In the genomic region with DNA sequence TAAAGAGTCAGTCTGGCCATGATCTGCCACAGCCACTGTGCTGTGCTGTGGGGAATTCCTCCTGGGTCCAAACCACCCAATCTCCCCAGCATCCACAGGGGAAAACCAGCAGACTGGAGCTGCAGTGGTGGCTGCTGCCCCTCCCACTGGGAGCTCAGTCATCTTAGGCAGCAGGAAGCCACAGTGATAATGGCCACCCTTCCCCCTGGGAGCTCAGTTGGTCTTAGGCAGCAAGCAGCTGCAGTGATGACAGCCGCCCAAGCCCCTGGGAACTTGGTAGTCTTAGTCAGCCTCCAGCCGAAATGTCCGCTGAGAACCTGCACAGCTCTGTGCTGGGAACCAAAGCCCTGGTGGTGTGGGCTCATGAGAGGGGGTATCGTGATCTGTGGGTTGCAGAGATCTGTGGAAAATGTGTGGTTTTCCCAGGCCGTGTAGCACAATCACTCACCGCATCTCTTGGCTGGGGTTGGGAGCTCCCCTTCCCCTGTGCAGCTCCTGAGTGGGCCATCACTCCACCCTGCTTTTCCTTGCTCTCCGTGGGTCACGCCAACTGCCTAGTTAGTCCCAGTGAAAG, we compare ENCODE assay signal across 12 cellular contexts. TPM values are rescaled to one million over a fixed set of nuclear protein-coding genes. Genes with fewer than 3 reads are reported as not detected.
A peak's percentile ranks its signal among the peaks of the same experiment; 100 is the strongest.
DNase-seq lines count a peak whose midpoint lies in the region; ATAC-seq and TF ChIP-seq lines count a peak whose summit lies in the region.
"Had no signal": no experiment of that assay in that cellular context is flagged by ENCODE, and none has a peak within 500 bp of the region (broad histone marks: within the 10 kb centered on the region; RNA-seq: fewer than 3 reads in every experiment).

No MANE protein-coding gene starts in this region.

- peak overlapping the region; percentile 44 for H3K27ac ChIP-seq in SJCRH30
- H3K27ac ChIP-seq: testis had no signal

- H3K4me1 ChIP-seq in SJCRH30: peaks cover 11% of the 10 kb centered on the region
- H3K4me1 ChIP-seq: testis had no signal

- no peaks in the 10 kb centered on the region for H3K4me1 Mint-ChIP-seq in stimulated activated memory B cell treated with anti-CD40 and anti-IgM and Interleukin-4, amounts not matched to agents 10 μg/mL and 1 μg/mL and 100 μg/mL, for 72 hours
- H3K4me1 Mint-ChIP-seq in activated T-cell treated with anti-CD3 and anti-CD28 coated beads, Interleukin-2, amount 50 U/mL, for 24 hours (ENCODE audit: low read depth): peaks cover 19% of the 10 kb centered on the region
- H3K4me1 Mint-ChIP-seq in natural killer cell: no peaks in the 10 kb centered on the region

- intact Hi-C loops in natural killer cell (cut with micrococcal nuclease): no loop called here

- H3K9me3 Mint-ChIP-seq in stimulated activated memory B cell treated with anti-CD40 and anti-IgM and Interleukin-4, amounts not matched to agents 10 μg/mL and 1 μg/mL and 100 μg/mL, for 72 hours: peaks cover 15% of the 10 kb centered on the region
- peaks cover 15% of the 10 kb centered on the region for H3K9me3 Mint-ChIP-seq in activated T-cell treated with anti-CD3 and anti-CD28 coated beads, Interleukin-2, amount 50 U/mL, for 24 hours
- peaks cover 3 to 11% of the 10 kb centered on the region in 2 donors for H3K9me3 Mint-ChIP-seq in natural killer cell

- no peaks in the 10 kb centered on the region for H3K27me3 ChIP-seq in SJCRH30
- H3K27me3 ChIP-seq: testis had no signal

- H3K27me3 Mint-ChIP-seq in stimulated activated memory B cell treated with anti-CD40 and anti-IgM and Interleukin-4, amounts not matched to agents 10 μg/mL and 1 μg/mL and 100 μg/mL, for 72 hours: peaks cover 55% of the 10 kb centered on the region
- H3K27me3 Mint-ChIP-seq in activated T-cell treated with anti-CD3 and anti-CD28 coated beads, Interleukin-2, amount 50 U/mL, for 24 hours: peaks cover 48% of the 10 kb centered on the region
- peaks cover 18 to 33% of the 10 kb centered on the region in 2 donors for H3K27me3 Mint-ChIP-seq in natural killer cell (ENCODE audit: low read depth in 2 of 2)

- no peak for TF ChIP-seq CTCF in natural killer cell (IDR thresholded peaks at IDR 0.05)

- no peaks in the 10 kb centered on the region for H3K9me3 ChIP-seq in SJCRH30 (replicated peaks)
- H3K9me3 ChIP-seq: testis had no signal

- H3K36me3 Mint-ChIP-seq in stimulated activated memory B cell treated with anti-CD40 and anti-IgM and Interleukin-4, amounts not matched to agents 10 μg/mL and 1 μg/mL and 100 μg/mL, for 72 hours: peaks cover 6% of the 10 kb centered on the region
- no peaks in the 10 kb centered on the region for H3K36me3 Mint-ChIP-seq in activated T-cell treated with anti-CD3 and anti-CD28 coated beads, Interleukin-2, amount 50 U/mL, for 24 hours (ENCODE audit: low read depth)
- H3K36me3 Mint-ChIP-seq in natural killer cell: peaks cover 7% of the 10 kb centered on the region

- peak overlapping the region; percentile 31 for H3K4me3 ChIP-seq in SJCRH30
- H3K4me3 ChIP-seq: testis had no signal

- no peaks in the 10 kb centered on the region for H3K36me3 ChIP-seq in SJCRH30

- DNase-seq in SJCRH30: peak; percentile 86 to 87
- DNase-seq in activated T-cell treated with anti-CD3 and anti-CD28 coated beads, Interleukin-2, amount 50 U/mL, for 24 hours: no peak
- DNase-seq in NCI-H1417 treated with DMSO at 0.1 percent for 48 hours (lab: John Stamatoyannopoulos, UW): no peak
- DNase-seq in natural killer cell: no peak
- DNase-seq: activated CD4-positive, alpha-beta T cell treated with anti-CD3 and anti-CD28 coated beads for 48 hours; central memory CD4-positive, alpha-beta T cell; NCI-H187; right cardiac atrium; testis had no signal

- ATAC-seq in GM19023 (IDR thresholded peaks at IDR 0.05; ENCODE audit: unreplicated experiment): peak; percentile 75
- ATAC-seq in HG02852 (IDR thresholded peaks at IDR 0.05; ENCODE audit: unreplicated experiment): peak; percentile 77
- ATAC-seq in stimulated activated memory B cell treated with anti-CD40 and anti-IgM and Interleukin-4, amounts not matched to agents 10 μg/mL and 1 μg/mL and 100 μg/mL, for 72 hours: peak; percentile 20
- no peak for ATAC-seq in natural killer cell

- no peak overlapping the region for H3K27ac Mint-ChIP-seq in stimulated activated memory B cell treated with anti-CD40 and anti-IgM and Interleukin-4, amounts not matched to agents 10 μg/mL and 1 μg/mL and 100 μg/mL, for 72 hours
- H3K27ac Mint-ChIP-seq in activated T-cell treated with anti-CD3 and anti-CD28 coated beads, Interleukin-2, amount 50 U/mL, for 24 hours: no peak overlapping the region
- H3K27ac Mint-ChIP-seq in natural killer cell: no peak overlapping the region

- H3K4me3 Mint-ChIP-seq in stimulated activated memory B cell treated with anti-CD40 and anti-IgM and Interleukin-4, amounts not matched to agents 10 μg/mL and 1 μg/mL and 100 μg/mL, for 72 hours: no peak overlapping the region
- no peak overlapping the region for H3K4me3 Mint-ChIP-seq in activated T-cell treated with anti-CD3 and anti-CD28 coated beads, Interleukin-2, amount 50 U/mL, for 24 hours
- H3K4me3 Mint-ChIP-seq in natural killer cell: no peak overlapping the region

RNA-seq across cellular contexts. Expression of a gene that starts 38.4 kb away (rescaled TPM):
- total RNA-seq in SJCRH30 (2014; rRNA removed; shearing (Covaris generic)): 50.8 and 60.5 TPM in 2 replicates
- 10 to 100 TPM; 19.5 to 24.1 (median 23.8) TPM for total RNA-seq in natural killer cell

Comparison
In these comparisons a context has a peak if more than half of its experiments do, and no peak if none do; other contexts are left out.
1. ATAC-seq: peak in GM19023 (single experiment), HG02852 (single experiment) and stimulated activated memory B cell treated with anti-CD40 and anti-IgM and Interleukin-4, amounts not matched to agents 10 μg/mL and 1 μg/mL and 100 μg/mL, for 72 hours (single experiment); none in natural killer cell (0 of 3).
2. DNase-seq: peak in SJCRH30 (2 of 2); none in activated T-cell treated with anti-CD3 and anti-CD28 coated beads, Interleukin-2, amount 50 U/mL, for 24 hours (single experiment), NCI-H1417 treated with DMSO at 0.1 percent for 48 hours (single experiment) and natural killer cell (single experiment).